In the genomic region with DNA sequence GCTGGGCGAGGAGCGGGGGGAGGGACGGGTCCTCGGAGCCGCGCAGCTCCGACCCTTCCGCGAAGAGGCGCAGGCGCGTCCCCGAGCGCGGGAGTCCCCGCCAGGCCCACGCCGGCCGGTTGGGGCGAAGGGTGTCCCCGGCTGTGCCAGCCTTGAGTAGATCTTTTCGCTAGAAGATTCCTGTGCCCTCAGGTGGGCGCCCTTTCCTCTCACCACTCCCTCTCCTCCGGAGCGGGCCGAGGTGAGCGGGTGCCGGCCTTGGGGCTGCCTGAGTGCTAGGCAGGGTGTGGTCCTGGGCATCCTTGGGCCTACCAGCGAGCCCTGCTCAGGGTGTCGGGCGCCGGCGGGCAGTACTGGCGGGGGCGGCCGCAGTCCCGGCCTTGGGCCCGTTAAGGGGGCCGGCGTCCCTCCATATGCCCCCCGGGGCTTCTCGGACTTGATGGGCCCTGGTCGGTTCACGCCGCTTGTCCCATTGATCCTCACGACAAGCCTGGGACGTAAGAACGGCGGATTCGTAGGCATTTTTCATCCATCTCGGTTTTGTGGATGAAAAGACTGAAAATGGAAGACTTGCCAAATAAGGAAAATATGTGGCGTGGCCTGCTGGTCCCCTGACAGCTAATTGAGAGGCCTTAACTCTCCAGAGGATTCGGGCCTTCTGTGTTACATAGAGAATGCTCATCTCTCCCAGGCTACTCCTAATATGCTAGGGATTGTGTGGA, we compare ENCODE assay signal across 1 cellular context.
TF ChIP-seq lines count a peak whose summit lies in the region.

No MANE protein-coding gene starts in this region.

TF ChIP-seq in HepG2, 621 proteins besides CTCF, POLR2A, EP300 and RAD21 (continued from another document and continues in another):
- TF ChIP-seq, protein P1, sequence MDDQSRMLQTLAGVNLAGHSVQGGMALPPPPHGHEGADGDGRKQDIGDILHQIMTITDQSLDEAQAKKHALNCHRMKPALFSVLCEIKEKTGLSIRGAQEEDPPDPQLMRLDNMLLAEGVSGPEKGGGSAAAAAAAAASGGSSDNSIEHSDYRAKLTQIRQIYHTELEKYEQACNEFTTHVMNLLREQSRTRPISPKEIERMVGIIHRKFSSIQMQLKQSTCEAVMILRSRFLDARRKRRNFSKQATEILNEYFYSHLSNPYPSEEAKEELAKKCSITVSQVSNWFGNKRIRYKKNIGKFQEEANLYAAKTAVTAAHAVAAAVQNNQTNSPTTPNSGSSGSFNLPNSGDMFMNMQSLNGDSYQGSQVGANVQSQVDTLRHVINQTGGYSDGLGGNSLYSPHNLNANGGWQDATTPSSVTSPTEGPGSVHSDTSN (CRISPR knock-in tag; IDR thresholded peaks at IDR 0.05; ENCODE audit: borderline replicate concordance) = no peak
- TF ChIP-seq, protein P2, sequence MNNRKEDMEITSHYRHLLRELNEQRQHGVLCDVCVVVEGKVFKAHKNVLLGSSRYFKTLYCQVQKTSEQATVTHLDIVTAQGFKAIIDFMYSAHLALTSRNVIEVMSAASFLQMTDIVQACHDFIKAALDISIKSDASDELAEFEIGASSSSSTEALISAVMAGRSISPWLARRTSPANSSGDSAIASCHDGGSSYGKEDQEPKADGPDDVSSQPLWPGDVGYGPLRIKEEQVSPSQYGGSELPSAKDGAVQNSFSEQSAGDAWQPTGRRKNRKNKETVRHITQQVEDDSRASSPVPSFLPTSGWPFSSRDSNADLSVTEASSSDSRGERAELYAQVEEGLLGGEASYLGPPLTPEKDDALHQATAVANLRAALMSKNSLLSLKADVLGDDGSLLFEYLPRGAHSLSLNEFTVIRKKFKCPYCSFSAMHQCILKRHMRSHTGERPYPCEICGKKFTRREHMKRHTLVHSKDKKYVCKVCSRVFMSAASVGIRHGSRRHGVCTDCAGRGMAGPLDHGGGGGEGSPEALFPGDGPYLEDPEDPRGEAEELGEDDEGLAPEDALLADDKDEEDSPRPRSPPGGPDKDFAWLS (CRISPR knock-in tag; IDR thresholded peaks at IDR 0.05; ENCODE audit: borderline replicate concordance) = no peak
- TF ChIP-seq, protein P3, sequence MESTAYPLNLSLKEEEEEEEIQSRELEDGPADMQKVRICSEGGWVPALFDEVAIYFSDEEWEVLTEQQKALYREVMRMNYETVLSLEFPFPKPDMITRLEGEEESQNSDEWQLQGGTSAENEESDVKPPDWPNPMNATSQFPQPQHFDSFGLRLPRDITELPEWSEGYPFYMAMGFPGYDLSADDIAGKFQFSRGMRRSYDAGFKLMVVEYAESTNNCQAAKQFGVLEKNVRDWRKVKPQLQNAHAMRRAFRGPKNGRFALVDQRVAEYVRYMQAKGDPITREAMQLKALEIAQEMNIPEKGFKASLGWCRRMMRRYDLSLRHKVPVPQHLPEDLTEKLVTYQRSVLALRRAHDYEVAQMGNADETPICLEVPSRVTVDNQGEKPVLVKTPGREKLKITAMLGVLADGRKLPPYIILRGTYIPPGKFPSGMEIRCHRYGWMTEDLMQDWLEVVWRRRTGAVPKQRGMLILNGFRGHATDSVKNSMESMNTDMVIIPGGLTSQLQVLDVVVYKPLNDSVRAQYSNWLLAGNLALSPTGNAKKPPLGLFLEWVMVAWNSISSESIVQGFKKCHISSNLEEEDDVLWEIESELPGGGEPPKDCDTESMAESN (CRISPR knock-in tag; conservative IDR thresholded peaks at IDR 0.05) = peak; percentile 65; the same call in 1 of the 2 replicates
- TF ChIP-seq, protein P4, sequence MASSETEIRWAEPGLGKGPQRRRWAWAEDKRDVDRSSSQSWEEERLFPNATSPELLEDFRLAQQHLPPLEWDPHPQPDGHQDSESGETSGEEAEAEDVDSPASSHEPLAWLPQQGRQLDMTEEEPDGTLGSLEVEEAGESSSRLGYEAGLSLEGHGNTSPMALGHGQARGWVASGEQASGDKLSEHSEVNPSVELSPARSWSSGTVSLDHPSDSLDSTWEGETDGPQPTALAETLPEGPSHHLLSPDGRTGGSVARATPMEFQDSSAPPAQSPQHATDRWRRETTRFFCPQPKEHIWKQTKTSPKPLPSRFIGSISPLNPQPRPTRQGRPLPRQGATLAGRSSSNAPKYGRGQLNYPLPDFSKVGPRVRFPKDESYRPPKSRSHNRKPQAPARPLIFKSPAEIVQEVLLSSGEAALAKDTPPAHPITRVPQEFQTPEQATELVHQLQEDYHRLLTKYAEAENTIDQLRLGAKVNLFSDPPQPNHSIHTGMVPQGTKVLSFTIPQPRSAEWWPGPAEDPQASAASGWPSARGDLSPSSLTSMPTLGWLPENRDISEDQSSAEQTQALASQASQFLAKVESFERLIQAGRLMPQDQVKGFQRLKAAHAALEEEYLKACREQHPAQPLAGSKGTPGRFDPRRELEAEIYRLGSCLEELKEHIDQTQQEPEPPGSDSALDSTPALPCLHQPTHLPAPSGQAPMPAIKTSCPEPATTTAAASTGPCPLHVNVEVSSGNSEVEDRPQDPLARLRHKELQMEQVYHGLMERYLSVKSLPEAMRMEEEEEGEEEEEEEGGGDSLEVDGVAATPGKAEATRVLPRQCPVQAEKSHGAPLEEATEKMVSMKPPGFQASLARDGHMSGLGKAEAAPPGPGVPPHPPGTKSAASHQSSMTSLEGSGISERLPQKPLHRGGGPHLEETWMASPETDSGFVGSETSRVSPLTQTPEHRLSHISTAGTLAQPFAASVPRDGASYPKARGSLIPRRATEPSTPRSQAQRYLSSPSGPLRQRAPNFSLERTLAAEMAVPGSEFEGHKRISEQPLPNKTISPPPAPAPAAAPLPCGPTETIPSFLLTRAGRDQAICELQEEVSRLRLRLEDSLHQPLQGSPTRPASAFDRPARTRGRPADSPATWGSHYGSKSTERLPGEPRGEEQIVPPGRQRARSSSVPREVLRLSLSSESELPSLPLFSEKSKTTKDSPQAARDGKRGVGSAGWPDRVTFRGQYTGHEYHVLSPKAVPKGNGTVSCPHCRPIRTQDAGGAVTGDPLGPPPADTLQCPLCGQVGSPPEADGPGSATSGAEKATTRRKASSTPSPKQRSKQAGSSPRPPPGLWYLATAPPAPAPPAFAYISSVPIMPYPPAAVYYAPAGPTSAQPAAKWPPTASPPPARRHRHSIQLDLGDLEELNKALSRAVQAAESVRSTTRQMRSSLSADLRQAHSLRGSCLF (CRISPR knock-in tag; IDR thresholded peaks at IDR 0.05; ENCODE audit: borderline replicate concordance) = no peak
- TF ChIP-seq KDM2A (CRISPR knock-in tag; IDR thresholded peaks at IDR 0.05; ENCODE audit: borderline replicate concordance, low read depth) (peak; percentile 40; the same call in 1 of the 2 replicates), SMARCC2 (IDR thresholded peaks at IDR 0.05) (no peak), SATB2 (CRISPR knock-in tag; IDR thresholded peaks at IDR 0.05) (no peak), AGO1 (IDR thresholded peaks at IDR 0.05; ENCODE audit: low read depth, low read length, poor library complexity, severe bottlenecking) (no peak), TEAD2 (CRISPR knock-in tag; IDR thresholded peaks at IDR 0.05) (no peak), BCL6 (CRISPR knock-in tag; IDR thresholded peaks at IDR 0.05) (no peak), FOXA3 (CRISPR knock-in tag; IDR thresholded peaks at IDR 0.05) (no peak), ZNF350 (CRISPR knock-in tag; IDR thresholded peaks at IDR 0.05; ENCODE audit: borderline replicate concordance, low read depth) (no peak), SAP130 (CRISPR knock-in tag; IDR thresholded peaks at IDR 0.05; ENCODE audit: low read depth) (peak; percentile 16; the same call in 1 of the 2 replicates), PRMT3 (CRISPR knock-in tag; IDR thresholded peaks at IDR 0.05; ENCODE audit: borderline replicate concordance, low read depth) (peak; percentile 66; the same call in 1 of the 2 replicates), ZNF468 (CRISPR knock-in tag; IDR thresholded peaks at IDR 0.05) (no peak), MTF2 (CRISPR knock-in tag; IDR thresholded peaks at IDR 0.05; ENCODE audit: borderline replicate concordance) (no peak), XBP1 (CRISPR knock-in tag; IDR thresholded peaks at IDR 0.05) (no peak), ZNF30 (CRISPR knock-in tag; IDR thresholded peaks at IDR 0.05) (no peak), KDM5B (CRISPR knock-in tag; IDR thresholded peaks at IDR 0.05; ENCODE audit: borderline replicate concordance) (peak; percentile 42; the same call in 1 of the 2 replicates), MATR3 (CRISPR knock-in tag; IDR thresholded peaks at IDR 0.05) (no peak), MXD4 (CRISPR knock-in tag; IDR thresholded peaks at IDR 0.05) (no peak), AKAP8 (CRISPR knock-in tag; IDR thresholded peaks at IDR 0.05) (no peak), IKZF1 (IDR thresholded peaks at IDR 0.05) (no peak), ZNF205 (CRISPR knock-in tag; IDR thresholded peaks at IDR 0.05) (no peak)
- TF ChIP-seq, protein P5, sequence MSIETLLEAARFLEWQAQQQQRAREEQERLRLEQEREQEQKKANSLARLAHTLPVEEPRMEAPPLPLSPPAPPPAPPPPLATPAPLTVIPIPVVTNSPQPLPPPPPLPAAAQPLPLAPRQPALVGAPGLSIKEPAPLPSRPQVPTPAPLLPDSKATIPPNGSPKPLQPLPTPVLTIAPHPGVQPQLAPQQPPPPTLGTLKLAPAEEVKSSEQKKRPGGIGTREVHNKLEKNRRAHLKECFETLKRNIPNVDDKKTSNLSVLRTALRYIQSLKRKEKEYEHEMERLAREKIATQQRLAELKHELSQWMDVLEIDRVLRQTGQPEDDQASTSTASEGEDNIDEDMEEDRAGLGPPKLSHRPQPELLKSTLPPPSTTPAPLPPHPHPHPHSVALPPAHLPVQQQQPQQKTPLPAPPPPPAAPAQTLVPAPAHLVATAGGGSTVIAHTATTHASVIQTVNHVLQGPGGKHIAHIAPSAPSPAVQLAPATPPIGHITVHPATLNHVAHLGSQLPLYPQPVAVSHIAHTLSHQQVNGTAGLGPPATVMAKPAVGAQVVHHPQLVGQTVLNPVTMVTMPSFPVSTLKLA (IDR thresholded peaks at IDR 0.05) = no peak
- TF ChIP-seq, protein P6, sequence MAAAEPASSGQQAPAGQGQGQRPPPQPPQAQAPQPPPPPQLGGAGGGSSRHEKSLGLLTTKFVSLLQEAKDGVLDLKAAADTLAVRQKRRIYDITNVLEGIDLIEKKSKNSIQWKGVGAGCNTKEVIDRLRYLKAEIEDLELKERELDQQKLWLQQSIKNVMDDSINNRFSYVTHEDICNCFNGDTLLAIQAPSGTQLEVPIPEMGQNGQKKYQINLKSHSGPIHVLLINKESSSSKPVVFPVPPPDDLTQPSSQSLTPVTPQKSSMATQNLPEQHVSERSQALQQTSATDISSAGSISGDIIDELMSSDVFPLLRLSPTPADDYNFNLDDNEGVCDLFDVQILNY (CRISPR knock-in tag; conservative IDR thresholded peaks at IDR 0.05) = no peak
- TF ChIP-seq, protein P7, sequence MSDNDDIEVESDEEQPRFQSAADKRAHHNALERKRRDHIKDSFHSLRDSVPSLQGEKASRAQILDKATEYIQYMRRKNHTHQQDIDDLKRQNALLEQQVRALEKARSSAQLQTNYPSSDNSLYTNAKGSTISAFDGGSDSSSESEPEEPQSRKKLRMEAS (IDR thresholded peaks at IDR 0.05) = peak; percentile 54; the same call in 1 of the 2 replicates
- TF ChIP-seq, protein P8, sequence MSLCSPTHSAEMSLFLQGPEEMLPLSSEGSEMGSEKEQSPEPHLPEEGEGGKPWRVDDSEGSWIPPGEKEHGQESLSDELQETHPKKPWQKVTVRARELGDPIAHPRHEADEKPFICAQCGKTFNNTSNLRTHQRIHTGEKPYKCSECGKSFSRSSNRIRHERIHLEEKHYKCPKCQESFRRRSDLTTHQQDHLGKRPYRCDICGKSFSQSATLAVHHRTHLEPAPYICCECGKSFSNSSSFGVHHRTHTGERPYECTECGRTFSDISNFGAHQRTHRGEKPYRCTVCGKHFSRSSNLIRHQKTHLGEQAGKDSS (CRISPR knock-in tag; IDR thresholded peaks at IDR 0.05; ENCODE audit: borderline replicate concordance, low read depth) = no peak
- TF ChIP-seq, protein P9, sequence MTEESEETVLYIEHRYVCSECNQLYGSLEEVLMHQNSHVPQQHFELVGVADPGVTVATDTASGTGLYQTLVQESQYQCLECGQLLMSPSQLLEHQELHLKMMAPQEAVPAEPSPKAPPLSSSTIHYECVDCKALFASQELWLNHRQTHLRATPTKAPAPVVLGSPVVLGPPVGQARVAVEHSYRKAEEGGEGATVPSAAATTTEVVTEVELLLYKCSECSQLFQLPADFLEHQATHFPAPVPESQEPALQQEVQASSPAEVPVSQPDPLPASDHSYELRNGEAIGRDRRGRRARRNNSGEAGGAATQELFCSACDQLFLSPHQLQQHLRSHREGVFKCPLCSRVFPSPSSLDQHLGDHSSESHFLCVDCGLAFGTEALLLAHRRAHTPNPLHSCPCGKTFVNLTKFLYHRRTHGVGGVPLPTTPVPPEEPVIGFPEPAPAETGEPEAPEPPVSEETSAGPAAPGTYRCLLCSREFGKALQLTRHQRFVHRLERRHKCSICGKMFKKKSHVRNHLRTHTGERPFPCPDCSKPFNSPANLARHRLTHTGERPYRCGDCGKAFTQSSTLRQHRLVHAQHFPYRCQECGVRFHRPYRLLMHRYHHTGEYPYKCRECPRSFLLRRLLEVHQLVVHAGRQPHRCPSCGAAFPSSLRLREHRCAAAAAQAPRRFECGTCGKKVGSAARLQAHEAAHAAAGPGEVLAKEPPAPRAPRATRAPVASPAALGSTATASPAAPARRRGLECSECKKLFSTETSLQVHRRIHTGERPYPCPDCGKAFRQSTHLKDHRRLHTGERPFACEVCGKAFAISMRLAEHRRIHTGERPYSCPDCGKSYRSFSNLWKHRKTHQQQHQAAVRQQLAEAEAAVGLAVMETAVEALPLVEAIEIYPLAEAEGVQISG (CRISPR knock-in tag; IDR thresholded peaks at IDR 0.05) = no peak; the same call in 1 of the 2 replicates
- TF ChIP-seq, protein P10, sequence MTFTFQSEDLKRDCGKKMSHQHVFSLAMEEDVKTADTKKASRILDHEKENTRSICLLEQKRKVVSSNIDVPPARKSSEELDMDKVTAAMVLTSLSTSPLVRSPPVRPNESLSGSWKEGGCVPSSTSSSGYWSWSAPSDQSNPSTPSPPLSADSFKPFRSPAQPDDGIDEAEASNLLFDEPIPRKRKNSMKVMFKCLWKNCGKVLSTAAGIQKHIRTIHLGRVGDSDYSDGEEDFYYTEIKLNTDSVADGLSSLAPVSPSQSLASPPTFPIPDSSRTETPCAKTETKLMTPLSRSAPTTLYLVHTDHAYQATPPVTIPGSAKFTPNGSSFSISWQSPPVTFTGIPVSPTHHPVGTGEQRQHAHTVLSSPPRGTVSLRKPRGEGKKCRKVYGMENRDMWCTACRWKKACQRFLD (CRISPR knock-in tag; IDR thresholded peaks at IDR 0.05; ENCODE audit: borderline replicate concordance) = no peak
- TF ChIP-seq, protein P11, sequence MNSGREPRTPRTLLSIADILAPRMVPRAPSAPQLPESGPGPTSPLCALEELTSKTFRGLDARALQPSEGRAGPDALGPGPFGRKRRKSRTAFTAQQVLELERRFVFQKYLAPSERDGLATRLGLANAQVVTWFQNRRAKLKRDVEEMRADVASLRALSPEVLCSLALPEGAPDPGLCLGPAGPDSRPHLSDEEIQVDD (CRISPR knock-in tag; IDR thresholded peaks at IDR 0.05; ENCODE audit: borderline replicate concordance) = no peak
